In genomic region chr5:7802855-7803254, GRCh38 we compare ENCODE assay signal across 24 cellular contexts. TPM values are rescaled to one million over a fixed set of nuclear protein-coding genes. Genes with fewer than 3 reads are reported as not detected.
A peak's percentile ranks its signal among the peaks of the same experiment; 100 is the strongest.
DNase-seq lines count a peak whose midpoint lies in the region; ATAC-seq, FAIRE-seq and TF ChIP-seq lines count a peak whose summit lies in the region.
"Had no signal": no experiment of that assay in that cellular context is flagged by ENCODE, and none has a peak within 500 bp of the region (broad histone marks: within the 10 kb centered on the region; RNA-seq: fewer than 3 reads in every experiment).

No MANE protein-coding gene starts in this region.

- H3K27ac ChIP-seq in HepG2 (ENCODE audit: extremely low read length, insufficient read depth, low read length) (no peak overlapping the region), right lobe of liver (no peak overlapping the region), RWPE1 (no peak overlapping the region), body of pancreas (no peak overlapping the region)
- H3K27ac ChIP-seq: ascending aorta, esophagus squamous epithelium, ovary had no signal

- in situ Hi-C loops in HepG2 (cut with HindIII; ENCODE audit: extremely low pct_ligation_motif_present, low pct_unique_long_range_greater_than_20kb) = no loop called here

- TF ChIP-seq POLR2A in HepG2 (IDR thresholded peaks at IDR 0.05; ENCODE audit: insufficient read depth in 1 of 2, low read depth in 2 of 2, low read length in 2 of 2) (no peak), right lobe of liver (IDR thresholded peaks at IDR 0.05) (no peak), GM12892 (IDR thresholded peaks at IDR 0.05; ENCODE audit: low read depth, low read length) (no peak), body of pancreas (IDR thresholded peaks at IDR 0.05) (no peak)

- no peak for ATAC-seq in HepG2
- ATAC-seq in right lobe of liver = no peak
- ATAC-seq in body of pancreas = no peak
- no peak for ATAC-seq in GM21390 (IDR thresholded peaks at IDR 0.05; ENCODE audit: unreplicated experiment)
- ATAC-seq: left lobe of liver; Panc1; stimulated activated naive B cell treated with anti-CD40 and anti-IgM and Interleukin-4, amounts not matched to agents 10 μg/mL and 1 μg/mL and 100 μg/mL, for 72 hours had no signal

- H3K79me2 ChIP-seq in HepG2 (ENCODE audit: insufficient read depth, low read length) = no peaks in the 10 kb centered on the region

- FAIRE-seq in HepG2 (lab: Jason Lieb, UNC) (no peak), GM12892 (lab: Jason Lieb, UNC) (no peak)
- FAIRE-seq: G401.6 had no signal

- no peak overlapping the region for H3K9ac ChIP-seq in HepG2 (ENCODE audit: insufficient read depth, low read depth, low read length)

- no peak overlapping the region for H2AFZ ChIP-seq in HepG2 (ENCODE audit: low read length)

- DNase-seq in HepG2 (ENCODE audit: low spot score) (no peak), right lobe of liver (no peak), RWPE1 (ENCODE audit: low spot score) (peak; percentile 10), fibroblast of pulmonary artery (ENCODE audit: low read depth) (peak; percentile 44), GM12892 (ENCODE audit: insufficient read length) (no peak), body of pancreas (no peak), NCI-H510A (lab: John Stamatoyannopoulos, UW) (no peak)
- DNase-seq: activated CD4-positive, CD25-positive, alpha-beta regulatory T cell; activated effector memory CD4-positive, alpha-beta T cell treated with anti-CD3 and anti-CD28 coated beads, Interleukin-2, amount 50 U/mL, for 16 hours; COR-L47; esophagus squamous epithelium; hypothalamus; NCI-H146; NCI-H345; ovary; stimulated activated naive B cell treated with anti-CD40 and anti-IgM and Interleukin-4, amounts not matched to agents 10 μg/mL and 1 μg/mL and 100 μg/mL, for 72 hours had no signal

- H3K9me3 ChIP-seq in HepG2 (ENCODE audit: low read length) = no peaks in the 10 kb centered on the region
- H3K9me3 ChIP-seq in right lobe of liver = no peaks in the 10 kb centered on the region
- H3K9me3 ChIP-seq in body of pancreas = no peaks in the 10 kb centered on the region
- H3K9me3 ChIP-seq: ascending aorta, esophagus squamous epithelium, HAP-1, ovary had no signal

- CTCF ChIA-PET in HepG2 (lab: Yijun Ruan, JAX; ENCODE audit: low intra/inter-chr PET ratio, low total read pairs) = no interaction called here
- CTCF ChIA-PET in RWPE1 (lab: Yijun Ruan, JAX) = interaction anchor here (0.7 kb wide), 1 partner anchor 1247 kb away, joined by 3 read pairs; no protein-coding TSS in a partner anchor

- no peaks in the 10 kb centered on the region for H3K36me3 ChIP-seq in HepG2 (replicated peaks in 1 of 2; ENCODE audit: control insufficient read depth in 1 of 2, insufficient read depth in 2 of 2, low read length in 2 of 2)
- no peaks in the 10 kb centered on the region for H3K36me3 ChIP-seq in right lobe of liver
- H3K36me3 ChIP-seq in body of pancreas (replicated peaks in 1 of 2; ENCODE audit: insufficient read depth in 1 of 2, low read depth in 2 of 2) = no peaks in the 10 kb centered on the region
- H3K36me3 ChIP-seq: ascending aorta, esophagus squamous epithelium, HAP-1, ovary had no signal

- no peaks in the 10 kb centered on the region for H4K20me1 ChIP-seq in HepG2 (ENCODE audit: insufficient read depth, low read length)

- H3K4me2 ChIP-seq in HepG2 (ENCODE audit: low read depth, low read length) = no peak overlapping the region

- H3K27me3 ChIP-seq in HepG2 (ENCODE audit: control insufficient read depth in 1 of 2, insufficient read depth in 2 of 2, low read length in 2 of 2) = peaks cover 0 to 8% of the 10 kb centered on the region in 2 experiments; a peak in 1 of 5 replicates
- H3K27me3 ChIP-seq in right lobe of liver = no peaks in the 10 kb centered on the region
- no peaks in the 10 kb centered on the region for H3K27me3 ChIP-seq in body of pancreas
- H3K27me3 ChIP-seq: ascending aorta, esophagus squamous epithelium, ovary had no signal

- H3K4me3 ChIP-seq in HepG2 (replicated peaks in 1 of 3; ENCODE audit: insufficient read depth in 1 of 3, low read depth in 2 of 3, low read length in 3 of 3) (no peak overlapping the region), right lobe of liver (no peak overlapping the region), fibroblast of pulmonary artery (replicated peaks; ENCODE audit: low read depth, low read length) (no peak overlapping the region), body of pancreas (no peak overlapping the region)
- H3K4me3 ChIP-seq: ascending aorta, esophagus squamous epithelium, HAP-1, ovary had no signal

- intact Hi-C loops in HepG2 (cut with micrococcal nuclease; ENCODE audit: unreplicated experiment) (no loop called here), right lobe of liver (cut with DNase I) (no loop called here), body of pancreas (cut with DNase I) (no loop called here)

- TF ChIP-seq RAD21 in HepG2 (CRISPR knock-in tag; IDR thresholded peaks at IDR 0.05) = no peak

- BruUV-seq in HepG2 (replicated peaks; lab: Mats Ljungman, UMichigan) = no TSS peak

- POLR2A ChIA-PET in HepG2 (lab: Yijun Ruan, JAX) (no interaction called here), RWPE1 (lab: Yijun Ruan, JAX; ENCODE audit: low non-redundant PET) (no interaction called here)

- TF ChIP-seq CTCF in HepG2 (CRISPR knock-in tag; IDR thresholded peaks at IDR 0.05) = no peak
- no peak for TF ChIP-seq CTCF in right lobe of liver (IDR thresholded peaks at IDR 0.05)
- no peak for TF ChIP-seq CTCF in RWPE1 (conservative IDR thresholded peaks at IDR 0.05; ENCODE audit: low read depth)
- no peak for TF ChIP-seq CTCF in fibroblast of pulmonary artery (IDR thresholded peaks at IDR 0.05; ENCODE audit: low read length, missing control alignments)
- no peak for TF ChIP-seq CTCF in body of pancreas (IDR thresholded peaks at IDR 0.05)

- TF ChIP-seq EP300 in HepG2 (IDR thresholded peaks at IDR 0.05; ENCODE audit: low read depth in 2 of 2, low read length in 2 of 2) (no peak), HepG2 (CRISPR knock-in tag; IDR thresholded peaks at IDR 0.05; ENCODE audit: borderline replicate concordance) (no peak)

- WGBS in HepG2 (ENCODE audit: low lambda C conversion rate) = 3% methylated on average over 5 of the region's 6 CpGs
- 60% methylated on average over 5 of the region's 6 CpGs for WGBS in right lobe of liver (ENCODE audit: insufficient coverage, low coverage, low lambda C conversion rate, missing lambda C conversion rate)
- WGBS in body of pancreas, 2 donors = 64 to 73% methylated on average over 6 of the region's 6 CpGs

- H3K4me1 ChIP-seq in HepG2 (ENCODE audit: insufficient read depth, low read length) (no peaks in the 10 kb centered on the region), right lobe of liver (no peaks in the 10 kb centered on the region), body of pancreas (no peaks in the 10 kb centered on the region)
- H3K4me1 ChIP-seq: ascending aorta, esophagus squamous epithelium, HAP-1 had no signal

TF ChIP-seq in HepG2, 621 proteins besides CTCF, POLR2A, EP300 and RAD21:
- no peak for TF ChIP-seq PLSCR1 (CRISPR knock-in tag; IDR thresholded peaks at IDR 0.05; ENCODE audit: borderline replicate concordance)
- peak; percentile 84 for TF ChIP-seq ATF7 (IDR thresholded peaks at IDR 0.05)
- no peak for TF ChIP-seq ATF7 (CRISPR knock-in tag; IDR thresholded peaks at IDR 0.05)
- peak; percentile 85 for TF ChIP-seq CREB1 (IDR thresholded peaks at IDR 0.05)
- TF ChIP-seq CREB1 (CRISPR knock-in tag; IDR thresholded peaks at IDR 0.05) = no peak
- 0 out of 2 replicates have a peak, but pooled peaks have one; percentile 18 for TF ChIP-seq MAFF (IDR thresholded peaks at IDR 0.05; ENCODE audit: low read depth, low read length)
- no peak for TF ChIP-seq MTF1 (CRISPR knock-in tag; IDR thresholded peaks at IDR 0.05)
- no peak for TF ChIP-seq HIVEP1 (CRISPR knock-in tag; IDR thresholded peaks at IDR 0.05)

RNA-seq across cellular contexts. Expression of gene CFAP90, which starts 48.1 kb away (rescaled TPM):
- total RNA-seq in HepG2 (2016; rRNA removed; fragmentation: Illumina TruSeq; extraction: Trizol) = 0.11 and 0.20 TPM in 2 replicates
- total RNA-seq in HepG2 (2016; cell fraction: cytosol; rRNA removed; fragmentation: Illumina TruSeq; extraction: Trizol; ENCODE audit: low read depth) = not detected in 2 replicates
- total RNA-seq in HepG2 (2016; cell fraction: insoluble cytoplasmic fraction; rRNA removed; fragmentation: Illumina TruSeq; extraction: Trizol) = not detected in 2 replicates
- total RNA-seq in HepG2 (2016; cell fraction: membrane; rRNA removed; fragmentation: Illumina TruSeq; extraction: Trizol) = not detected in 2 replicates
- total RNA-seq in HepG2 (2016; cell fraction: nucleus; rRNA removed; fragmentation: Illumina TruSeq; extraction: Trizol) = not detected in 2 replicates
- not detected in 2 replicates for polyA plus RNA-seq in HepG2 (2011; rRNA removed)
- not detected in 2 replicates for polyA plus RNA-seq in HepG2 (2011; cell fraction: cytosol; rRNA removed)
- not detected in 2 replicates for polyA plus RNA-seq in HepG2 (2011; cell fraction: nucleus; rRNA removed)
- 0.09 TPM in 1 of 2 replicates, not detected in the other for polyA plus RNA-seq in HepG2 (2012)
- polyA plus RNA-seq in HepG2 (2016; cell fraction: cytosol; fragmentation: Illumina TruSeq; extraction: Trizol; ENCODE audit: low read depth) = 0.10 TPM in 1 of 2 replicates, not detected in the other
- polyA plus RNA-seq in HepG2 (2016; cell fraction: insoluble cytoplasmic fraction; fragmentation: Illumina TruSeq; extraction: Trizol; ENCODE audit: low read depth) = not detected in 2 replicates
- polyA plus RNA-seq in HepG2 (2016; cell fraction: membrane; fragmentation: Illumina TruSeq; extraction: Trizol; ENCODE audit: low read depth) = 0.25 TPM in 1 of 2 replicates, not detected in the other
- polyA plus RNA-seq in HepG2 (2016; cell fraction: nucleus; fragmentation: Illumina TruSeq; extraction: Trizol; ENCODE audit: insufficient read depth, low read depth) = not detected in 2 replicates
- polyA minus RNA-seq in HepG2 (2011; rRNA and poly(A)+ RNA removed; ENCODE audit: low replicate concordance) = not detected in 2 replicates
- polyA minus RNA-seq in HepG2 (2011; cell fraction: cytosol; rRNA and poly(A)+ RNA removed) = not detected in 2 replicates
- polyA minus RNA-seq in HepG2 (2011; cell fraction: nucleus; rRNA and poly(A)+ RNA removed) = not detected in 2 replicates
- under 1 TPM in 4 of 6 experiments, not detected in 2; 0.10 to 0.64 (median 0.41) TPM for total RNA-seq in right lobe of liver
- not detected for polyA plus RNA-seq in GM12892 (2012; ENCODE audit: missing spikeins)
- 10 to 100 TPM in 1 of 2 donors, under 1 TPM in 1; 0.52 to 10.2 TPM for total RNA-seq in body of pancreas
- total RNA-seq: activated CD8-positive, alpha-beta memory T cell treated with anti-CD3 and anti-CD28 coated beads for 36 hours; ascending aorta; esophagus squamous epithelium; T-helper 1 cell treated with Interleukin-12 subunit alpha and Interleukin-12 subunit beta and Interleukin-4 antibody, amounts not matched to agents 30 ng/mL and 1 ng/mL, for 36 hours had no signal

Comparison
In these comparisons a context has a peak if more than half of its experiments do, and no peak if none do; other contexts are left out.
1. DNase-seq: peak in RWPE1 (single experiment) and fibroblast of pulmonary artery (single experiment); none in HepG2 (single experiment), right lobe of liver (0 of 3), GM12892 (single experiment), body of pancreas (0 of 4) and NCI-H510A (single experiment).